In genomic region chr6:28943557-28944411, GRCh38 we compare ENCODE assay signal across 1 cellular context.
TF ChIP-seq lines count a peak whose summit lies in the region.

No MANE protein-coding gene starts in this region.

TF ChIP-seq in K562, 482 proteins besides CTCF, POLR2A, EP300 and RAD21 (continued from another document and continues in another):
- TF ChIP-seq AFF1 (IDR thresholded peaks at IDR 0.05; ENCODE audit: low read depth in 1 of 2, partially characterized antibody in 2 of 2) = peak; percentile 39 to 60
- peak; percentile 64 for TF ChIP-seq BDP1 (IDR thresholded peaks at IDR 0.05; ENCODE audit: insufficient read depth, insufficient read length)
- TF ChIP-seq KLF6 (CRISPR knock-in tag; IDR thresholded peaks at IDR 0.05; ENCODE audit: borderline replicate concordance) = 0 out of 2 replicates have a peak, but pooled peaks have one; percentile 8
- TF ChIP-seq, protein P1, sequence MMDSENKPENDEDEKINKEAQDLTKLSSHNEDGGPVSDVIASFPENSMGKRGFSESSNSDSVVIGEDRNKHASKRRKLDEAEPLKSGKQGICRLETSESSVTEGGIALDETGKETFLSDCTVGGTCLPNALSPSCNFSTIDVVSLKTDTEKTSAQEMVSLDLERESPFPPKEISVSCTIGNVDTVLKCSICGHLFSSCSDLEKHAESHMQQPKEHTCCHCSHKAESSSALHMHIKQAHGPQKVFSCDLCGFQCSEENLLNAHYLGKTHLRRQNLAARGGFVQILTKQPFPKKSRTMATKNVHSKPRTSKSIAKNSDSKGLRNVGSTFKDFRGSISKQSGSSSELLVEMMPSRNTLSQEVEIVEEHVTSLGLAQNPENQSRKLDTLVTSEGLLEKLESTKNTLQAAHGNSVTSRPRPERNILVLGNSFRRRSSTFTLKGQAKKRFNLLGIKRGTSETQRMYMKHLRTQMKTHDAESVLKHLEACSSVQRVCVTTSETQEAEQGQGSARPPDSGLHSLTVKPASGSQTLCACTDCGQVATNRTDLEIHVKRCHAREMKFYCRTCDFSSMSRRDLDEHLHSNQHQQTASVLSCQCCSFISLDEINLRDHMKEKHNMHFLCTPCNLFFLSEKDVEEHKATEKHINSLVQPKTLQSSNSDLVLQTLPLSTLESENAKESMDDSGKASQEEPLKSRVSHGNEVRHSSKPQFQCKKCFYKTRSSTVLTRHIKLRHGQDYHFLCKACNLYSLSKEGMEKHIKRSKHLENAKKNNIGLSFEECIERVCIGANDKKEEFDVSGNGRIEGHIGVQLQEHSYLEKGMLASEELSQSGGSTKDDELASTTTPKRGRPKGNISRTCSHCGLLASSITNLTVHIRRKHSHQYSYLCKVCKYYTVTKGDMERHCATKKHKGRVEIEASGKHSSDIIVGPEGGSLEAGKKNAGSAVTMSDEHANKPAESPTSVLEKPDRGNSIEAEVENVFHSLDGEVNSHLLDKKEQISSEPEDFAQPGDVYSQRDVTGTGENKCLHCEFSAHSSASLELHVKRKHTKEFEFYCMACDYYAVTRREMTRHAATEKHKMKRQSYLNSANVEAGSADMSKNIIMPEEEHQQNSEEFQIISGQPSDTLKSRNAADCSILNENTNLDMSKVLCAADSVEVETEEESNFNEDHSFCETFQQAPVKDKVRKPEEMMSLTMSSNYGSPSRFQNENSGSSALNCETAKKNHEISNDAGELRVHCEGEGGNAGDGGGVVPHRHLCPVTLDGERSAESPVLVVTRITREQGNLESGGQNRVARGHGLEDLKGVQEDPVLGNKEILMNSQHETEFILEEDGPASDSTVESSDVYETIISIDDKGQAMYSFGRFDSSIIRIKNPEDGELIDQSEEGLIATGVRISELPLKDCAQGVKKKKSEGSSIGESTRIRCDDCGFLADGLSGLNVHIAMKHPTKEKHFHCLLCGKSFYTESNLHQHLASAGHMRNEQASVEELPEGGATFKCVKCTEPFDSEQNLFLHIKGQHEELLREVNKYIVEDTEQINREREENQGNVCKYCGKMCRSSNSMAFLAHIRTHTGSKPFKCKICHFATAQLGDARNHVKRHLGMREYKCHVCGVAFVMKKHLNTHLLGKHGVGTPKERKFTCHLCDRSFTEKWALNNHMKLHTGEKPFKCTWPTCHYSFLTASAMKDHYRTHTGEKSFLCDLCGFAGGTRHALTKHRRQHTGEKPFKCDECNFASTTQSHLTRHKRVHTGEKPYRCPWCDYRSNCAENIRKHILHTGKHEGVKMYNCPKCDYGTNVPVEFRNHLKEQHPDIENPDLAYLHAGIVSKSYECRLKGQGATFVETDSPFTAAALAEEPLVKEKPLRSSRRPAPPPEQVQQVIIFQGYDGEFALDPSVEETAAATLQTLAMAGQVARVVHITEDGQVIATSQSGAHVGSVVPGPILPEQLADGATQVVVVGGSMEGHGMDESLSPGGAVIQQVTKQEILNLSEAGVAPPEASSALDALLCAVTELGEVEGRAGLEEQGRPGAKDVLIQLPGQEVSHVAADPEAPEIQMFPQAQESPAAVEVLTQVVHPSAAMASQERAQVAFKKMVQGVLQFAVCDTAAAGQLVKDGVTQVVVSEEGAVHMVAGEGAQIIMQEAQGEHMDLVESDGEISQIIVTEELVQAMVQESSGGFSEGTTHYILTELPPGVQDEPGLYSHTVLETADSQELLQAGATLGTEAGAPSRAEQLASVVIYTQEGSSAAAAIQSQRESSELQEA (IDR thresholded peaks at IDR 0.05; ENCODE audit: low read depth) = peak; percentile 59
- peak; percentile 64; the same call in 1 of the 2 replicates for TF ChIP-seq E2F4 (CRISPR knock-in tag; IDR thresholded peaks at IDR 0.05; ENCODE audit: low read depth)
- TF ChIP-seq ZFX (CRISPR knock-in tag; IDR thresholded peaks at IDR 0.05) = peak; percentile 81
- TF ChIP-seq ZNF592 (IDR thresholded peaks at IDR 0.05) = peak; percentile 72; the same call in 1 of the 2 replicates
- TF ChIP-seq ZNF766 (CRISPR knock-in tag; conservative IDR thresholded peaks at IDR 0.05) = no peak
- 0 out of 2 replicates have a peak, but pooled peaks have one; percentile 6 for TF ChIP-seq RAD51 (IDR thresholded peaks at IDR 0.05; ENCODE audit: borderline replicate concordance, low read depth)
- TF ChIP-seq, protein P2, sequence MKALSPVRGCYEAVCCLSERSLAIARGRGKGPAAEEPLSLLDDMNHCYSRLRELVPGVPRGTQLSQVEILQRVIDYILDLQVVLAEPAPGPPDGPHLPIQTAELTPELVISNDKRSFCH (CRISPR knock-in tag; IDR thresholded peaks at IDR 0.05) = no peak
- TF ChIP-seq, protein P2 (tag; IDR thresholded peaks at IDR 0.05) = peak; percentile 93
- TF ChIP-seq VEZF1 (CRISPR knock-in tag; IDR thresholded peaks at IDR 0.05) = peak; percentile 61; the same call in 1 of the 2 replicates
- TF ChIP-seq SUPT5H (IDR thresholded peaks at IDR 0.05) = 0 out of 2 replicates have a peak, but pooled peaks have one; percentile 37
- no peak for TF ChIP-seq ILK (tag; IDR thresholded peaks at IDR 0.05; ENCODE audit: borderline replicate concordance, low read depth)
- peak; percentile 53 for TF ChIP-seq TAF1 (IDR thresholded peaks at IDR 0.05; ENCODE audit: control insufficient read depth, extremely low read depth, insufficient read depth, low read length, severe bottlenecking)
- TF ChIP-seq NUFIP1 (IDR thresholded peaks at IDR 0.05; ENCODE audit: partially characterized antibody) = peak; percentile 22
- TF ChIP-seq CBFB (CRISPR knock-in tag; IDR thresholded peaks at IDR 0.05) = no peak; the same call in 1 of the 2 replicates
- no peak for TF ChIP-seq SNIP1 (IDR thresholded peaks at IDR 0.05; ENCODE audit: low read depth)
- no peak for TF ChIP-seq PTBP1 (IDR thresholded peaks at IDR 0.05; ENCODE audit: low read depth, low read length)
- TF ChIP-seq GTF2F1 (IDR thresholded peaks at IDR 0.05; ENCODE audit: low read depth, low read length) = no peak
- no peak for TF ChIP-seq ZNF354B (CRISPR knock-in tag; IDR thresholded peaks at IDR 0.05)
- TF ChIP-seq, protein P3, sequence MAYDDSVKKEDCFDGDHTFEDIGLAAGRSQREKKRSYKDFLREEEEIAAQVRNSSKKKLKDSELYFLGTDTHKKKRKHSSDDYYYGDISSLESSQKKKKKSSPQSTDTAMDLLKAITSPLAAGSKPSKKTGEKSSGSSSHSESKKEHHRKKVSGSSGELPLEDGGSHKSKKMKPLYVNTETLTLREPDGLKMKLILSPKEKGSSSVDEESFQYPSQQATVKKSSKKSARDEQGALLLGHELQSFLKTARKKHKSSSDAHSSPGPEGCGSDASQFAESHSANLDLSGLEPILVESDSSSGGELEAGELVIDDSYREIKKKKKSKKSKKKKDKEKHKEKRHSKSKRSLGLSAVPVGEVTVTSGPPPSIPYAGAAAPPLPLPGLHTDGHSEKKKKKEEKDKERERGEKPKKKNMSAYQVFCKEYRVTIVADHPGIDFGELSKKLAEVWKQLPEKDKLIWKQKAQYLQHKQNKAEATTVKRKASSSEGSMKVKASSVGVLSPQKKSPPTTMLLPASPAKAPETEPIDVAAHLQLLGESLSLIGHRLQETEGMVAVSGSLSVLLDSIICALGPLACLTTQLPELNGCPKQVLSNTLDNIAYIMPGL (CRISPR knock-in tag; IDR thresholded peaks at IDR 0.05) = peak; percentile 99
- peak; percentile 22; the same call in 1 of the 2 replicates for TF ChIP-seq SMARCC2 (IDR thresholded peaks at IDR 0.05; ENCODE audit: low read depth)
- peak; percentile 69; the same call in 1 of the 2 replicates for TF ChIP-seq HDAC2 (IDR thresholded peaks at IDR 0.05)
- no peak for TF ChIP-seq ZNF778 (CRISPR knock-in tag; IDR thresholded peaks at IDR 0.05)
- no peak for TF ChIP-seq EHMT2 (IDR thresholded peaks at IDR 0.05)
- no peak for TF ChIP-seq RBM34 (IDR thresholded peaks at IDR 0.05; ENCODE audit: borderline replicate concordance, insufficient read depth, low read length)
- no peak for TF ChIP-seq PURB (CRISPR knock-in tag; IDR thresholded peaks at IDR 0.05; ENCODE audit: low read depth)
- TF ChIP-seq POLR2G (IDR thresholded peaks at IDR 0.05; ENCODE audit: low read depth, low read length) = no peak
- TF ChIP-seq FIP1L1 (IDR thresholded peaks at IDR 0.05; ENCODE audit: low read depth, low read length, poor library complexity, severe bottlenecking) = no peak
- no peak for TF ChIP-seq ZNF3 (CRISPR knock-in tag; IDR thresholded peaks at IDR 0.05)
- TF ChIP-seq, protein P4, sequence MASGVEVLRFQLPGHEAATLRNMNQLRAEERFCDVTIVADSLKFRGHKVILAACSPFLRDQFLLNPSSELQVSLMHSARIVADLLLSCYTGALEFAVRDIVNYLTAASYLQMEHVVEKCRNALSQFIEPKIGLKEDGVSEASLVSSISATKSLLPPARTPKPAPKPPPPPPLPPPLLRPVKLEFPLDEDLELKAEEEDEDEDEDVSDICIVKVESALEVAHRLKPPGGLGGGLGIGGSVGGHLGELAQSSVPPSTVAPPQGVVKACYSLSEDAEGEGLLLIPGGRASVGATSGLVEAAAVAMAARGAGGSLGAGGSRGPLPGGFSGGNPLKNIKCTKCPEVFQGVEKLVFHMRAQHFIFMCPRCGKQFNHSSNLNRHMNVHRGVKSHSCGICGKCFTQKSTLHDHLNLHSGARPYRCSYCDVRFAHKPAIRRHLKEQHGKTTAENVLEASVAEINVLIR (CRISPR knock-in tag; IDR thresholded peaks at IDR 0.05) = no peak
- TF ChIP-seq ETV6 (IDR thresholded peaks at IDR 0.05; ENCODE audit: borderline replicate concordance in 1 of 2, low read depth in 2 of 2, low read length in 1 of 2) = 0 out of 4 replicates have a peak, but pooled peaks of 1 of the 2 experiments have one; percentile 13
- no peak for TF ChIP-seq ETV6 (CRISPR knock-in tag; IDR thresholded peaks at IDR 0.05; ENCODE audit: borderline replicate concordance)
- peak; percentile 57 for TF ChIP-seq NFE2 (IDR thresholded peaks at IDR 0.05; ENCODE audit: low read depth)
